7 cellular contexts compared by ENCODE assay signal in genomic region chr17:8251411-8251810, GRCh38. TPM values are rescaled to one million over a fixed set of nuclear protein-coding genes. Genes with fewer than 3 reads are reported as not detected.
DNase-seq lines count a peak whose midpoint lies in the region; TF ChIP-seq lines count a peak whose summit lies in the region.
"Not testable (repeated sequence)": the region's sequence is repeated elsewhere in the genome, so short reads cannot be mapped to it uniquely, and the experiment has no call there.

No MANE protein-coding gene starts in this region.

- H3K36me3 ChIP-seq in mesenchymal stem cell (ENCODE audit: control insufficient read depth in 1 of 2, insufficient read depth in 2 of 2, low read depth in 1 of 2, low read length in 2 of 2) = peaks cover 22 to 23% of the 10 kb centered on the region in 2 experiments

- H2BK12ac ChIP-seq in mesenchymal stem cell (ENCODE audit: low read length in 2 of 2) = not testable (repeated sequence)

- not testable (repeated sequence) for TF ChIP-seq CTCF in cardiac fibroblast (IDR thresholded peaks at IDR 0.05; ENCODE audit: low read depth, low read length); fibroblast of mammary gland (conservative IDR thresholded peaks at IDR 0.05; ENCODE audit: control insufficient read depth, insufficient read depth, low read depth, low read length); fibroblast of the aortic adventitia (IDR thresholded peaks at IDR 0.05; ENCODE audit: insufficient read depth, low read length)

- H2BK5ac ChIP-seq in mesenchymal stem cell (ENCODE audit: low read depth, low read length, poor library complexity, severe bottlenecking) = not testable (repeated sequence)

- DNase-seq in HCEC 1CT = peak; percentile 29
- peak; percentile 32 for DNase-seq in RKO (ENCODE audit: low spot score)
- peak; percentile 68 for DNase-seq in amniotic epithelial cell (ENCODE audit: low read depth)
- DNase-seq in cardiac fibroblast (ENCODE audit: low read depth in 2 of 2) = peak; percentile 5 to 26
- peak; percentile 44 for DNase-seq in fibroblast of mammary gland (ENCODE audit: low read depth)
- DNase-seq in fibroblast of the aortic adventitia (ENCODE audit: low read depth) = peak; percentile 2
- peak; percentile 22 for DNase-seq in mesenchymal stem cell

- H3K4me2 ChIP-seq in mesenchymal stem cell (ENCODE audit: low read length, poor library complexity, severe bottlenecking) = not testable (repeated sequence)

- not testable (repeated sequence) for H3K18ac ChIP-seq in mesenchymal stem cell (ENCODE audit: low read depth in 1 of 2, low read length in 2 of 2)

- 96% methylated on average over 2 of the region's 2 CpGs for WGBS in mesenchymal stem cell

- H2AK5ac ChIP-seq in mesenchymal stem cell (ENCODE audit: low read length, severe bottlenecking) = not testable (repeated sequence)

- H2AFZ ChIP-seq in mesenchymal stem cell (ENCODE audit: low read depth, low read length) = not testable (repeated sequence)

- H3K4me1 ChIP-seq in mesenchymal stem cell (ENCODE audit: control insufficient read depth, insufficient read depth, low read depth, low read length) = not testable (repeated sequence)

- H3K4me3 ChIP-seq in cardiac fibroblast (replicated peaks in 1 of 2; ENCODE audit: low read depth in 2 of 2, low read length in 2 of 2); fibroblast of mammary gland (ENCODE audit: control insufficient read depth, low read depth, low read length); fibroblast of the aortic adventitia (ENCODE audit: low read depth, low read length); mesenchymal stem cell (ENCODE audit: insufficient read depth in 1 of 2, low read depth in 1 of 2, low read length in 2 of 2): not testable (repeated sequence)

- not testable (repeated sequence) for H4K8ac ChIP-seq in mesenchymal stem cell (ENCODE audit: low read length)

- H2BK120ac ChIP-seq in mesenchymal stem cell (ENCODE audit: low read depth, low read length) = not testable (repeated sequence)

- H3K9ac ChIP-seq in mesenchymal stem cell (ENCODE audit: low read length) = not testable (repeated sequence)

- not testable (repeated sequence) for H3K27ac ChIP-seq in mesenchymal stem cell (ENCODE audit: low read length, poor library complexity, severe bottlenecking)

- H2BK15ac ChIP-seq in mesenchymal stem cell (ENCODE audit: low read depth, poor library complexity, severe bottlenecking) = not testable (repeated sequence)

- not testable (repeated sequence) for H4K91ac ChIP-seq in mesenchymal stem cell (ENCODE audit: low read length)

- H3K9me3 ChIP-seq in mesenchymal stem cell (ENCODE audit: control insufficient read depth, low read length) = not testable (repeated sequence)

- H3K4ac ChIP-seq in mesenchymal stem cell (ENCODE audit: low read depth in 1 of 2, low read length in 2 of 2) = not testable (repeated sequence)

- not testable (repeated sequence) for H3K14ac ChIP-seq in mesenchymal stem cell (ENCODE audit: low read length in 2 of 2)

- not testable (repeated sequence) for H3K23ac ChIP-seq in mesenchymal stem cell (ENCODE audit: low read length in 2 of 2)

- H3K27me3 ChIP-seq in mesenchymal stem cell (ENCODE audit: control insufficient read depth in 1 of 2, insufficient read depth in 1 of 2, low read length in 2 of 2) = not testable (repeated sequence)

- H3K79me1 ChIP-seq in mesenchymal stem cell (replicated peaks; ENCODE audit: low read length, poor library complexity, severe bottlenecking) = peaks cover 35% of the 10 kb centered on the region

RNA-seq across cellular contexts. Expression of gene PFAS, which starts 2.3 kb away (rescaled TPM):
- 22.1 and 37.0 TPM in 2 replicates for total RNA-seq in fibroblast of the aortic adventitia (ENCODE audit: low replicate concordance)
- 7.3 TPM for polyA plus RNA-seq in mesenchymal stem cell (2013, experiment 1 of 2)
- 6.8 TPM for polyA plus RNA-seq in mesenchymal stem cell (2013, experiment 2 of 2)

RNA-seq across cellular contexts. Expression of gene CTC1, which starts 3.6 kb away (rescaled TPM):
- total RNA-seq in fibroblast of the aortic adventitia (ENCODE audit: low replicate concordance) = 4.2 and 12.8 TPM in 2 replicates
- polyA plus RNA-seq in mesenchymal stem cell (2013, experiment 1 of 2) = 6.3 TPM
- polyA plus RNA-seq in mesenchymal stem cell (2013, experiment 2 of 2) = 5.4 TPM

RNA-seq across cellular contexts. Expression of gene RANGRF, which starts 37.1 kb away (rescaled TPM):
- 11.0 and 11.4 TPM in 2 replicates for total RNA-seq in fibroblast of the aortic adventitia (ENCODE audit: low replicate concordance)
- 44.4 TPM for polyA plus RNA-seq in mesenchymal stem cell (2013, experiment 1 of 2)
- 45.9 TPM for polyA plus RNA-seq in mesenchymal stem cell (2013, experiment 2 of 2)

RNA-seq across cellular contexts. Expression of gene AURKB, which starts 41.0 kb away (rescaled TPM):
- total RNA-seq in fibroblast of the aortic adventitia (ENCODE audit: low replicate concordance) = 5.7 and 31.8 TPM in 2 replicates
- polyA plus RNA-seq in mesenchymal stem cell (2013, experiment 1 of 2) = 11.5 TPM
- 11.0 TPM for polyA plus RNA-seq in mesenchymal stem cell (2013, experiment 2 of 2)

RNA-seq across cellular contexts. Expression of gene SLC25A35, which starts 43.8 kb away (rescaled TPM):
- 1.5 and 1.8 TPM in 2 replicates for total RNA-seq in fibroblast of the aortic adventitia (ENCODE audit: low replicate concordance)
- 5.8 TPM for polyA plus RNA-seq in mesenchymal stem cell (2013, experiment 1 of 2)
- 6.1 TPM for polyA plus RNA-seq in mesenchymal stem cell (2013, experiment 2 of 2)

Comparison
In these comparisons a context has a peak if more than half of its experiments do, and no peak if none do; other contexts are left out.
1. DNase-seq: peak in every context shown above with its lines; median percentile 68 in amniotic epithelial cell; 44 in fibroblast of mammary gland; 32 in RKO; 29 in HCEC 1CT; 22 in mesenchymal stem cell; 16 in cardiac fibroblast; 2 in fibroblast of the aortic adventitia.